Comparison of ENCODE assay signal across 8 cellular contexts in the genomic region with DNA sequence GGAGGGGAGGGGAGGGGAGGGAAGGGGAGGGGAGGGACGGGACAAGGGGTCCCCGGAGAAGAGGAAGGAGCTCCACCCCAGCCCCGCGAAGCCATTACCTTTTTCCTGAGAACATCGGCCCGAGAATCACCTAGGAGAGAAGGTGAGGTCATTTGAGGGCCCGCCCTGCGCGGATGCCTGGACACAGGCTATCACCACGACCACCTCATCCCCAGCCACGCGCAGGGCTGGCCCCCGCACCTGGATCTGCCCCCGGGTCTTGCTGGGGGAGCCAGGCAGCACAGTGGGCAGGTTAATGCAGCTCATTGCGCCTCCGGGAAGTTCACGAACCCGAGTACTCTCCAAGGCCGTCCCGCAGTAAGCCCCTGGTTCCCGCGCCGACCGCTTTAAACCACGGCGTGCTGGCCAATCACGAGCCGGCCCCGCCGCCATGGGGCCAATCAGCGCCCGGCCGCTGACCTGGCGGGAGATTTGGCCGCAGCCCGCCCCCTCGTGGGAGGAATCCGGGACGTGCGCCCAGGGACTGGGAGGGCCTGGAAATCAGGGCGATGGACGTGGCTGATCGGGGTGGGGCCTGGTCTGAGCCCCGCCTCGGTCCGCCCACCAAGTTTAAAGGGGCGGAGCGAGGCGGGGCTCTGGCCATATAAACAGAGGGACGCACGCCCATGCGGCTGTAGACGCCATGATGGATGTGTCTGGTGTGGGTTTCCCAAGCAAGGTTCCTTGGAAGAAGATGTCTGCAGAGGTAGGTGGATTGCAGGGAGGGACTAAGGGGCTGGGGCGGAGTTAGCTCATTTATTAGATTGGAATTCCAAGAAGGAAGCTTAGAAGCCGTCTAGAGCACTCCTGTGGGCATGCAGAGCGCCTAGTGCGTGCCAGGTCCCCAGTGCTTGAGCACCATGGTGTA. TPM values are rescaled to one million over a fixed set of nuclear protein-coding genes. Genes with fewer than 3 reads are reported as not detected.
DNase-seq lines count a peak whose midpoint lies in the region; ATAC-seq and TF ChIP-seq lines count a peak whose summit lies in the region.

A gene with protein sequence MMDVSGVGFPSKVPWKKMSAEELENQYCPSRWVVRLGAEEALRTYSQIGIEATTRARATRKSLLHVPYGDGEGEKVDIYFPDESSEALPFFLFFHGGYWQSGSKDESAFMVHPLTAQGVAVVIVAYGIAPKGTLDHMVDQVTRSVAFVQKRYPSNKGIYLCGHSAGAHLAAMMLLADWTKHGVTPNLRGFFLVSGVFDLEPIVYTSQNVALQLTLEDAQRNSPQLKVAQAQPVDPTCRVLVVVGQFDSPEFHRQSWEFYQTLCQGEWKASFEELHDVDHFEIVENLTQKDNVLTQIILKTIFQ (plus strand): TSS at position 674 of the 907 bp plus-strand sequence. CDS start 9 bp downstream, at position 683.
A gene with protein sequence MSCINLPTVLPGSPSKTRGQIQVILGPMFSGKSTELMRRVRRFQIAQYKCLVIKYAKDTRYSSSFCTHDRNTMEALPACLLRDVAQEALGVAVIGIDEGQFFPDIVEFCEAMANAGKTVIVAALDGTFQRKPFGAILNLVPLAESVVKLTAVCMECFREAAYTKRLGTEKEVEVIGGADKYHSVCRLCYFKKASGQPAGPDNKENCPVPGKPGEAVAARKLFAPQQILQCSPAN (minus strand): TSS at position 364 of the 907 bp plus-strand sequence. CDS start 58 bp downstream, at position 306.

- peak within 1 kb of the TSS; percentile 81 for H3K27ac Mint-ChIP-seq in chondrocyte (ENCODE audit: unreplicated experiment)

- DNase-seq in Ammon's horn (ENCODE audit: low spot score) (peak; percentile 98), NCI-H446 treated with DMSO at 0.1 percent for 48 hours (lab: John Stamatoyannopoulos, UW) (peak; percentile 97), chondrocyte (ENCODE audit: low spot score) (peak; percentile 97), kidney tubule cell (ENCODE audit: low spot score) (peak; percentile 99)
- DNase-seq in activated CD4-positive, alpha-beta T cell treated with anti-CD3 and anti-CD28 coated beads for 1 hour: peak; percentile 57
- peak; percentile 66 to 97 (median 77) for DNase-seq in stimulated activated CD4-positive, alpha-beta T cell treated with anti-CD3 and anti-CD28 coated beads, Interleukin-1b, Interleukin-23, amount 100 ng/mL, for 24 hours (ENCODE audit: low read depth in 4 of 4, low spot score in 1 of 4)

- H3K27me3 Mint-ChIP-seq in chondrocyte (ENCODE audit: low read depth): no peaks in the 10 kb centered on the region

- ATAC-seq in GM19035 (IDR thresholded peaks at IDR 0.05; ENCODE audit: unreplicated experiment) (peak; percentile 90), HG03354 (IDR thresholded peaks at IDR 0.05; ENCODE audit: poor library complexity, severe bottlenecking, unreplicated experiment) (peak; percentile 93)

- H3K4me1 Mint-ChIP-seq in chondrocyte (ENCODE audit: low read depth): peaks cover 27% of the 10 kb centered on the region

- H3K4me3 Mint-ChIP-seq in chondrocyte (ENCODE audit: unreplicated experiment): peak within 1 kb of the TSS; percentile 78

- H3K36me3 Mint-ChIP-seq in chondrocyte (ENCODE audit: low read depth): peaks cover 3% of the 10 kb centered on the region

- peak; percentile 94 for TF ChIP-seq CTCF in chondrocyte (IDR thresholded peaks at IDR 0.05)

- no peaks in the 10 kb centered on the region for H3K9me3 Mint-ChIP-seq in chondrocyte (ENCODE audit: low read depth)

RNA-seq across cellular contexts. Expression of the first gene that starts in this region (rescaled TPM):
- total RNA-seq in chondrocyte: 25.5 to 31.7 TPM (median 28.3 TPM) in 3 replicates

RNA-seq across cellular contexts. Expression of the second gene that starts in this region (rescaled TPM):
- total RNA-seq in chondrocyte: 21.1 to 29.5 TPM (median 23.4 TPM) in 3 replicates

Comparison
In these comparisons a context has a peak if more than half of its experiments do, and no peak if none do; other contexts are left out.
1. Peak in every context shown above with its lines: DNase-seq and ATAC-seq.